In genomic region chr1:95381980-95382379, GRCh38 we compare ENCODE assay signal across 18 cellular contexts.
DNase-seq lines count a peak whose midpoint lies in the region; ATAC-seq, FAIRE-seq and TF ChIP-seq lines count a peak whose summit lies in the region.
"Had no signal": no experiment of that assay in that cellular context is flagged by ENCODE, and none has a peak within 500 bp of the region (broad histone marks: within the 10 kb centered on the region; RNA-seq: fewer than 3 reads in every experiment).

No MANE protein-coding gene starts in this region.

- FAIRE-seq in H1 (lab: Jason Lieb, UNC) (no peak), HTR-8/SVneo (lab: Jason Lieb, UNC) (no peak)
- FAIRE-seq: D721Med, K562 had no signal

- no peak overlapping the region for H2BK120ac ChIP-seq in H1 (replicated peaks; ENCODE audit: low read depth, low read length)

- H2BK12ac ChIP-seq in H1 (ENCODE audit: low read depth, low read length) = no peak overlapping the region

- no peak overlapping the region for H4K91ac ChIP-seq in H1 (replicated peaks; ENCODE audit: insufficient read length, low read length)

- H3K4ac ChIP-seq in H1 (replicated peaks; ENCODE audit: insufficient read length, low read depth, low read length) = no peak overlapping the region

- H3K36me3 ChIP-seq in H1 (ENCODE audit: control insufficient read depth in 2 of 4, insufficient read depth in 4 of 4, low read length in 3 of 4) = no peaks in the 10 kb centered on the region
- H3K36me3 ChIP-seq: Peyer's patch had no signal

- no peak for TF ChIP-seq RAD21 in H1 (IDR thresholded peaks at IDR 0.05 in 1 of 2, conservative IDR thresholded peaks at IDR 0.05 in 1 of 2; ENCODE audit: low read depth in 2 of 2, low read length in 2 of 2)

- H3K4me1 ChIP-seq in H1 (replicated peaks in 1 of 4; ENCODE audit: control insufficient read depth in 3 of 4, insufficient read depth in 4 of 4, low read length in 3 of 4) = no peaks in the 10 kb centered on the region
- H3K4me1 ChIP-seq: Peyer's patch had no signal

- POLR2A ChIA-PET in H1 (lab: Charles Lee; ENCODE audit: partially characterized antibody) = no interaction called here

- H3K9me3 ChIP-seq in H1 (ENCODE audit: insufficient read depth in 2 of 2, low read depth in 1 of 2, low read length in 1 of 2) = no peaks in the 10 kb centered on the region
- H3K9me3 ChIP-seq: Peyer's patch had no signal

- no peak overlapping the region for H2AFZ ChIP-seq in H1 (ENCODE audit: low read length)

- no peak overlapping the region for H3K9ac ChIP-seq in H1 (replicated peaks in 1 of 4; ENCODE audit: extremely low read depth in 1 of 4, low read depth in 3 of 4, low read length in 3 of 4)

- CTCF ChIA-PET in H1 (lab: Charles Lee; ENCODE audit: partially characterized antibody) = no interaction called here

- H3K27ac ChIP-seq in H1 (ENCODE audit: low read depth, low read length) = no peak overlapping the region
- H3K27ac ChIP-seq: Peyer's patch had no signal

- no peak overlapping the region for H2BK15ac ChIP-seq in H1 (ENCODE audit: low read length)

- H3K79me1 ChIP-seq in H1 (ENCODE audit: low read depth, low read length) = no peaks in the 10 kb centered on the region

- no peaks in the 10 kb centered on the region for H3K23me2 ChIP-seq in H1 (ENCODE audit: low read depth, low read length)

- no peak overlapping the region for H3K23ac ChIP-seq in H1 (ENCODE audit: insufficient read length)

- H3K4me3 ChIP-seq in H1 (ENCODE audit: extremely low read depth in 1 of 4, insufficient read depth in 2 of 4, low read depth in 3 of 4, low read length in 4 of 4) = no peak overlapping the region
- H3K4me3 ChIP-seq: K562, Peyer's patch had no signal

- H3K18ac ChIP-seq in H1 (ENCODE audit: extremely low read depth, low read length) = no peak overlapping the region

- no peak overlapping the region for H2BK5ac ChIP-seq in H1 (ENCODE audit: low read depth, low read length)

- 83% methylated on average over 2 of the region's 2 CpGs; no CpG with 5 or more reads in 1 of the 2 experiments for WGBS in H1 (ENCODE audit: extremely low coverage in 1 of 2, insufficient coverage in 1 of 2, insufficient read length in 1 of 2, insufficient replicate concordance in 2 of 2, low coverage in 1 of 2, low lambda C conversion rate in 2 of 2, missing lambda C conversion rate in 1 of 2), 2 experiments

- no peak for TF ChIP-seq POLR2A in H1 (IDR thresholded peaks at IDR 0.05; ENCODE audit: control extremely low read depth in 1 of 2, low read depth in 2 of 2, low read length in 2 of 2)

- no peak overlapping the region for H3K56ac ChIP-seq in H1 (replicated peaks; ENCODE audit: insufficient read length, low read depth, low read length)

- ATAC-seq in GM18907 (IDR thresholded peaks at IDR 0.05; ENCODE audit: unreplicated experiment) (peak; percentile 25), GM21576 (IDR thresholded peaks at IDR 0.05; ENCODE audit: unreplicated experiment) (no peak)
- ATAC-seq: K562, Right ventricle myocardium inferior, T-cell had no signal

- H4K8ac ChIP-seq in H1 (ENCODE audit: extremely low read depth, insufficient read depth, low read length) = no peak overlapping the region

- H2BK20ac ChIP-seq in H1 (ENCODE audit: low read length) = no peak overlapping the region

- H3K14ac ChIP-seq in H1 (ENCODE audit: insufficient read length) = no peak overlapping the region

- H4K5ac ChIP-seq in H1 (ENCODE audit: insufficient read length, low read depth, low read length) = no peak overlapping the region

- no peaks in the 10 kb centered on the region; a peak in 1 of 7 replicates for H3K27me3 ChIP-seq in H1 (replicated peaks in 1 of 4; ENCODE audit: control insufficient read depth in 3 of 4, extremely low read depth in 1 of 4, insufficient read depth in 3 of 4, low read length in 3 of 4)
- H3K27me3 ChIP-seq: Peyer's patch had no signal

- no peak overlapping the region for H3K4me2 ChIP-seq in H1 (ENCODE audit: insufficient read depth in 1 of 2, low read depth in 2 of 2, low read length in 2 of 2)

- peaks cover 0 to 2% of the 10 kb centered on the region in 2 experiments for H4K20me1 ChIP-seq in H1 (replicated peaks in 1 of 2; ENCODE audit: control insufficient read depth in 1 of 2, insufficient read depth in 2 of 2, low read length in 2 of 2)

- DNase-seq in DMS53 (lab: John Stamatoyannopoulos, UW) (peak; percentile 56), NCI-H524 (lab: John Stamatoyannopoulos, UW) (peak; percentile 38 to 83), H1 (ENCODE audit: low read depth in 1 of 2, low spot score in 2 of 2) (no peak), HTR-8/SVneo (ENCODE audit: insufficient read length, low spot score) (no peak)
- no peak for DNase-seq in activated effector memory CD4-positive, alpha-beta T cell treated with Interleukin-2 at 50 U/mL for 16 hours
- DNase-seq: C1 segment of cervical spinal cord; GF-D8; GOT3; NCI-H2029; NCI-H510A treated with DMSO at 0.1 percent for 48 hours; NK-92 treated with Interleukin-12 subunit alpha and Interleukin-12 subunit beta, amount 100 ng/mL, for 24 hours; Peyer's patch; T-cell had no signal

- TF ChIP-seq CTCF in H1 (IDR thresholded peaks at IDR 0.05; ENCODE audit: control extremely low read depth in 1 of 3, insufficient read depth in 1 of 3, low read depth in 1 of 3, low read length in 3 of 3) = no peak

- H3K79me2 ChIP-seq in H1 (ENCODE audit: control insufficient read depth in 1 of 2, insufficient read depth in 2 of 2, low read length in 2 of 2) = no peaks in the 10 kb centered on the region

- no peak overlapping the region for H2AK5ac ChIP-seq in H1 (ENCODE audit: low read depth, low read length)

- TF ChIP-seq EP300 in H1 (IDR thresholded peaks at IDR 0.05; ENCODE audit: borderline replicate concordance in 1 of 2, low read depth in 2 of 2, low read length in 2 of 2) = no peak

TF ChIP-seq in H1, 55 proteins besides CTCF, POLR2A, EP300 and RAD21:
- TF ChIP-seq SRF (IDR thresholded peaks at IDR 0.05; ENCODE audit: low read depth, low read length) = peak; percentile 45; the same call in 1 of the 2 replicates
- TF ChIP-seq SP4 (IDR thresholded peaks at IDR 0.05; ENCODE audit: low read length) = no peak
- TF ChIP-seq PHF8 (conservative IDR thresholded peaks at IDR 0.05; ENCODE audit: low read depth, low read length) = no peak
- no peak for TF ChIP-seq GTF2F1 (IDR thresholded peaks at IDR 0.05; ENCODE audit: borderline replicate concordance, low read depth, low read length)
- TF ChIP-seq TAF1 (IDR thresholded peaks at IDR 0.05; ENCODE audit: low read depth, low read length) = no peak
TF ChIP-seq in H1: peak in this region for 1.

Comparison
In these comparisons a context has a peak if more than half of its experiments do, and no peak if none do; other contexts are left out.
1. DNase-seq: peak in DMS53 (single experiment) and NCI-H524 (2 of 2); none in H1 (0 of 2), activated effector memory CD4-positive, alpha-beta T cell treated with Interleukin-2 at 50 U/mL for 16 hours (single experiment) and HTR-8/SVneo (single experiment).